ENCODE assay signal across 16 cellular contexts in genomic region chr4:169133932-169134331, GRCh38.
DNase-seq lines count a peak whose midpoint lies in the region; ATAC-seq and TF ChIP-seq lines count a peak whose summit lies in the region.
"Had no signal": no experiment of that assay in that cellular context is flagged by ENCODE, and none has a peak within 500 bp of the region (broad histone marks: within the 10 kb centered on the region; RNA-seq: fewer than 3 reads in every experiment).

No MANE protein-coding gene starts in this region.

- peaks cover 47% of the 10 kb centered on the region for H3K4me1 Mint-ChIP-seq in osteocyte (ENCODE audit: unreplicated experiment)
- H3K4me1 Mint-ChIP-seq: activated T-helper 17 cell treated with anti-CD3 and anti-CD28 coated beads, Interleukin-2, amount 50 U/mL, for 72 hours; T-cell had no signal

- H3K27ac Mint-ChIP-seq in osteocyte (ENCODE audit: unreplicated experiment) = peak overlapping the region; percentile 81
- H3K27ac Mint-ChIP-seq: activated T-helper 17 cell treated with anti-CD3 and anti-CD28 coated beads, Interleukin-2, amount 50 U/mL, for 72 hours; T-cell had no signal

- no peaks in the 10 kb centered on the region for H3K27me3 Mint-ChIP-seq in osteocyte (ENCODE audit: unreplicated experiment)

- H3K4me3 ChIP-seq in right atrium auricular region (no peak overlapping the region), aorta (ENCODE audit: low read length in 2 of 2) (no peak overlapping the region)
- H3K4me3 ChIP-seq: adrenal gland, GM23248 had no signal

- peaks cover 51% of the 10 kb centered on the region for H3K36me3 Mint-ChIP-seq in osteocyte (ENCODE audit: unreplicated experiment)
- H3K36me3 Mint-ChIP-seq: T-cell had no signal

- 4 to 6% methylated on average over 3 of the region's 3 CpGs for WGBS in aorta, 2 donors

- ATAC-seq in aorta (ENCODE audit: low FRiP score) = peak; percentile 73
- ATAC-seq: activated T-helper 17 cell treated with anti-CD3 and anti-CD28 coated beads, Interleukin-2, amount 50 U/mL, for 72 hours; T-cell; WTC11 had no signal

- H3K36me3 ChIP-seq in right atrium auricular region (peaks cover 8% of the 10 kb centered on the region), aorta (ENCODE audit: control insufficient read depth in 1 of 2, insufficient read depth in 2 of 2, low read length in 1 of 2) (peaks cover 0 to under 1% of the 10 kb centered on the region in 2 donors)
- H3K36me3 ChIP-seq: adrenal gland had no signal

- peak overlapping the region; percentile 26 to 66 for H3K27ac ChIP-seq in right atrium auricular region
- H3K27ac ChIP-seq in aorta (ENCODE audit: low read depth in 1 of 2, low read length in 2 of 2) = peak overlapping the region in 1 of 2 donors; percentile 92
- H3K27ac ChIP-seq: adrenal gland, GM23248, RWPE1 had no signal

- no peaks in the 10 kb centered on the region for H3K9me3 Mint-ChIP-seq in osteocyte (ENCODE audit: unreplicated experiment)
- H3K9me3 Mint-ChIP-seq: activated T-helper 17 cell treated with anti-CD3 and anti-CD28 coated beads, Interleukin-2, amount 50 U/mL, for 72 hours; T-cell; WTC11 had no signal

- DNase-seq in NCI-H510A treated with DMSO at 0.1 percent for 48 hours (lab: John Stamatoyannopoulos, UW) = peak; percentile 24
- DNase-seq in NCI-H510A (lab: John Stamatoyannopoulos, UW) = no peak
- no peak for DNase-seq in right atrium auricular region (ENCODE audit: low spot score)
- no peak for DNase-seq in osteocyte (ENCODE audit: extremely low spot score, unreplicated experiment)
- no peak for DNase-seq in aorta
- no peak for DNase-seq in NCI-H748 (lab: John Stamatoyannopoulos, UW; ENCODE audit: unreplicated experiment)
- no peak for DNase-seq in NK-92 (lab: John Stamatoyannopoulos, UW; ENCODE audit: unreplicated experiment)
- no peak for DNase-seq in stimulated activated CD4-positive, alpha-beta T cell treated with anti-CD3 and anti-CD28 coated beads, Interleukin-2, amount 100 ng/mL, for 24 hours
- DNase-seq: adrenal gland, cortex of kidney, GM23248, NCI-H1694, T-cell had no signal

- peaks cover 0 to 33% of the 10 kb centered on the region in 2 donors for H3K4me1 ChIP-seq in right atrium auricular region
- H3K4me1 ChIP-seq in aorta (ENCODE audit: control insufficient read depth in 1 of 2, insufficient read depth in 2 of 2, low read length in 2 of 2) = peaks cover 4 to 14% of the 10 kb centered on the region in 2 donors
- H3K4me1 ChIP-seq: adrenal gland had no signal

- H3K9me3 ChIP-seq in right atrium auricular region (no peaks in the 10 kb centered on the region), aorta (ENCODE audit: control insufficient read depth, low read length) (no peaks in the 10 kb centered on the region)
- H3K9me3 ChIP-seq: adrenal gland had no signal

- no peak overlapping the region for H3K4me3 Mint-ChIP-seq in osteocyte (ENCODE audit: unreplicated experiment)
- H3K4me3 Mint-ChIP-seq: activated T-helper 17 cell treated with anti-CD3 and anti-CD28 coated beads, Interleukin-2, amount 50 U/mL, for 72 hours; T-cell; WTC11 had no signal

- intact Hi-C loops in aorta (cut with DNase I) = loop anchor here in 1 of 2 donors (10.0 kb wide), 1 partner anchor 141 kb away; the partner anchor contains the start of gene SH3RF1

- TF ChIP-seq CTCF in right atrium auricular region (IDR thresholded peaks at IDR 0.05) (no peak), osteocyte (IDR thresholded peaks at IDR 0.05) (no peak)

- H3K27me3 ChIP-seq in right atrium auricular region (no peaks in the 10 kb centered on the region), aorta (ENCODE audit: control insufficient read depth in 1 of 2, insufficient read depth in 2 of 2, low read length in 1 of 2) (no peaks in the 10 kb centered on the region)
- H3K27me3 ChIP-seq: adrenal gland had no signal
